ENCODE assay signal across 26 cellular contexts in genomic region chr6:33985947-33986346, GRCh38.
"Had no signal": no experiment of that assay in that cellular context is flagged by ENCODE, and none has a peak within 500 bp of the region (broad histone marks: within the 10 kb centered on the region; RNA-seq: fewer than 3 reads in every experiment).

No MANE protein-coding gene starts in this region.

- H3K27ac ChIP-seq: ascending aorta, body of pancreas, Peyer's patch, RWPE1, SJCRH30 had no signal

- H3K9me3 Mint-ChIP-seq: activated naive CD4-positive, alpha-beta T cell treated with anti-CD3 and anti-CD28 coated beads, Interleukin-2, amount 50 U/mL, for 72 hours; activated naive CD8-positive, alpha-beta T cell treated with anti-CD3 and anti-CD28 coated beads, Interleukin-2, amount 50 U/mL, for 24 hours; activated T-cell treated with anti-CD3 and anti-CD28 coated beads, Interleukin-2, amount 50 U/mL, for 24 hours; activated T-helper 1 cell treated with anti-CD3 and anti-CD28 coated beads, Interleukin-12 subunit alpha, Interleukin-12 subunit beta, Interleukin-2, Interleukin-4 antibody, amounts not matched to agents 30 ng/mL and 10 ng/mL and 1 ng/mL, durations not matched to agents 14 hours and 24 hours and 36 hours had no signal

- H3K27me3 Mint-ChIP-seq: activated naive CD8-positive, alpha-beta T cell treated with anti-CD3 and anti-CD28 coated beads, Interleukin-2, amount 50 U/mL, for 24 hours; activated T-cell treated with anti-CD3 and anti-CD28 coated beads, Interleukin-2, amount 50 U/mL, for 24 hours had no signal

- H3K4me3 ChIP-seq: ascending aorta, body of pancreas, Peyer's patch, SJCRH30 had no signal

- H3K4me3 Mint-ChIP-seq: activated CD8-positive, alpha-beta memory T cell treated with anti-CD3 and anti-CD28 coated beads, Interleukin-2, amount 10 ng/mL, durations not matched to agents 7 days and 5 days; activated naive CD8-positive, alpha-beta T cell treated with anti-CD3 and anti-CD28 coated beads, Interleukin-2, amount 50 U/mL, for 24 hours; activated T-cell treated with anti-CD3 and anti-CD28 coated beads, Interleukin-2, amount 50 U/mL, for 24 hours; activated T-helper 1 cell treated with anti-CD3 and anti-CD28 coated beads, Interleukin-12 subunit alpha, Interleukin-12 subunit beta, Interleukin-2, Interleukin-4 antibody, amounts not matched to agents 30 ng/mL and 10 ng/mL and 1 ng/mL, durations not matched to agents 14 hours and 24 hours and 36 hours had no signal

- H3K4me1 ChIP-seq: ascending aorta, Peyer's patch had no signal

- H3K36me3 ChIP-seq: ascending aorta, Peyer's patch, SJCRH30 had no signal

- DNase-seq: activated CD4-positive, alpha-beta T cell treated with anti-CD3 and anti-CD28 coated beads for 48 hours; activated CD4-positive, alpha-beta T cell treated with anti-CD3 and anti-CD28 coated beads, Interleukin-2, amount 50 U/mL, for 4 hours; activated CD8-positive, alpha-beta memory T cell treated with anti-CD3 and anti-CD28 coated beads, Interleukin-2, amount 10 ng/mL, durations not matched to agents 7 days and 5 days; activated effector memory CD4-positive, alpha-beta T cell treated with Interleukin-2 at 50 U/mL for 16 hours; activated naive CD4-positive, alpha-beta T cell; activated naive CD8-positive, alpha-beta T cell treated with anti-CD3 and anti-CD28 coated beads, Interleukin-2, amount 50 U/mL, for 24 hours; activated T-cell treated with anti-CD3 and anti-CD28 coated beads, Interleukin-2, amount 50 U/mL, for 24 hours; amniotic stem cell; KG1; NCI-H1048; NCI-H146; NCI-H1930; NCI-H2171 treated with DMSO at 0.1 percent for 48 hours; NCI-H345; NCI-H510A; NCI-H69; Right ventricle myocardium superior; SJCRH30; SK-N-SH; T-helper 1 cell had no signal

- H3K27me3 ChIP-seq: ascending aorta, body of pancreas, Peyer's patch, SJCRH30 had no signal

- H3K9me3 ChIP-seq: ascending aorta, body of pancreas, Peyer's patch, SJCRH30, SK-N-SH had no signal

- H3K27ac Mint-ChIP-seq: activated CD8-positive, alpha-beta memory T cell treated with anti-CD3 and anti-CD28 coated beads, Interleukin-2, amount 10 ng/mL, durations not matched to agents 7 days and 5 days; activated naive CD4-positive, alpha-beta T cell treated with anti-CD3 and anti-CD28 coated beads, Interleukin-2, amount 50 U/mL, for 72 hours; activated naive CD8-positive, alpha-beta T cell treated with anti-CD3 and anti-CD28 coated beads, Interleukin-2, amount 50 U/mL, for 24 hours; activated T-cell treated with anti-CD3 and anti-CD28 coated beads, Interleukin-2, amount 50 U/mL, for 24 hours; activated T-helper 1 cell treated with anti-CD3 and anti-CD28 coated beads, Interleukin-12 subunit alpha, Interleukin-12 subunit beta, Interleukin-2, Interleukin-4 antibody, amounts not matched to agents 30 ng/mL and 10 ng/mL and 1 ng/mL, durations not matched to agents 14 hours and 24 hours and 36 hours had no signal

- ATAC-seq: activated CD8-positive, alpha-beta memory T cell treated with anti-CD3 and anti-CD28 coated beads, Interleukin-2, amount 10 ng/mL, durations not matched to agents 7 days and 5 days; activated naive CD4-positive, alpha-beta T cell treated with anti-CD3 and anti-CD28 coated beads, Interleukin-2, amount 50 U/mL, for 72 hours; activated naive CD8-positive, alpha-beta T cell treated with anti-CD3 and anti-CD28 coated beads, Interleukin-2, amount 50 U/mL, for 24 hours; body of pancreas had no signal

- H3K36me3 Mint-ChIP-seq: activated CD8-positive, alpha-beta memory T cell treated with anti-CD3 and anti-CD28 coated beads, Interleukin-2, amount 10 ng/mL, durations not matched to agents 7 days and 5 days; activated naive CD4-positive, alpha-beta T cell treated with anti-CD3 and anti-CD28 coated beads, Interleukin-2, amount 50 U/mL, for 72 hours had no signal
